In genomic region chr7:5172196-5172800, GRCh38 we compare ENCODE assay signal across 11 cellular contexts. TPM values are rescaled to one million over a fixed set of nuclear protein-coding genes. Genes with fewer than 3 reads are reported as not detected.
DNase-seq lines count a peak whose midpoint lies in the region; ATAC-seq lines count a peak whose summit lies in the region.
"Had no signal": no experiment of that assay in that cellular context is flagged by ENCODE, and none has a peak within 500 bp of the region (broad histone marks: within the 10 kb centered on the region; RNA-seq: fewer than 3 reads in every experiment).

No MANE protein-coding gene starts in this region.

- ATAC-seq in HG03354 (IDR thresholded peaks at IDR 0.05; ENCODE audit: poor library complexity, severe bottlenecking, unreplicated experiment): no peak
- ATAC-seq in GM19395 (IDR thresholded peaks at IDR 0.05; ENCODE audit: unreplicated experiment): no peak
- ATAC-seq: A549 had no signal

- peak; percentile 36 for DNase-seq in A172 (ENCODE audit: low spot score)
- peak; percentile 27 for DNase-seq in LHCN-M2 (ENCODE audit: low read depth)
- DNase-seq in astrocyte of the hippocampus (ENCODE audit: low read depth, low spot score): peak; percentile 6
- DNase-seq in kidney tubule cell (ENCODE audit: low spot score): peak; percentile 10
- DNase-seq in cortex of kidney (lab: John Stamatoyannopoulos, UW): no peak
- DNase-seq: Caco-2; CD8-positive, alpha-beta memory T cell; EL had no signal

RNA-seq across cellular contexts. Expression of gene WIPI2, which starts 17.7 kb away (rescaled TPM):
- total RNA-seq in A172 (2014; rRNA removed; shearing (Covaris generic)): 84.1 and 92.4 TPM in 2 replicates
- total RNA-seq in LHCN-M2 (2014; rRNA removed): 54.8 and 65.8 TPM in 2 replicates
- 50.1 TPM for polyA plus RNA-seq in LHCN-M2 (2012)
